ENCODE assay signal across 17 cellular contexts in genomic region chr16:10770907-10771306, GRCh38. TPM values are rescaled to one million over a fixed set of nuclear protein-coding genes. Genes with fewer than 3 reads are reported as not detected.
DNase-seq lines count a peak whose midpoint lies in the region; ATAC-seq and TF ChIP-seq lines count a peak whose summit lies in the region.
"Had no signal": no experiment of that assay in that cellular context is flagged by ENCODE, and none has a peak within 500 bp of the region (broad histone marks: within the 10 kb centered on the region; RNA-seq: fewer than 3 reads in every experiment).

No MANE protein-coding gene starts in this region.

- no peak overlapping the region for H2AK5ac ChIP-seq in IMR-90 (ENCODE audit: low read depth, low read length)

- no peak for TF ChIP-seq RAD21 in IMR-90 (IDR thresholded peaks at IDR 0.05; ENCODE audit: low read length)

- no peak overlapping the region for H2BK15ac ChIP-seq in IMR-90 (ENCODE audit: low read depth, low read length)

- no peak overlapping the region for H2AK9ac ChIP-seq in IMR-90 (replicated peaks; ENCODE audit: low read depth, low read length, poor library complexity)

- no peak overlapping the region for H4K8ac ChIP-seq in IMR-90 (ENCODE audit: low read depth in 2 of 2, low read length in 2 of 2)

- ATAC-seq in IMR-90 (ENCODE audit: low read depth) (no peak), omental fat pad (ENCODE audit: low FRiP score) (no peak)

- peaks cover 74% of the 10 kb centered on the region for H3K4me1 ChIP-seq in BLaER1
- H3K4me1 ChIP-seq in IMR-90 (ENCODE audit: control insufficient read depth, insufficient read depth, low read length) = no peaks in the 10 kb centered on the region
- H3K4me1 ChIP-seq: parathyroid adenoma, SJSA1 had no signal

- POLR2A ChIA-PET in IMR-90 (lab: Charles Lee; ENCODE audit: unreplicated experiment) = no interaction called here

- H3K79me1 ChIP-seq in IMR-90 (ENCODE audit: low read depth in 1 of 2, low read length in 2 of 2) = no peaks in the 10 kb centered on the region

- dilution Hi-C loops in IMR-90 (cut with HindIII; ENCODE audit: low sequenced_read_pairs, unreplicated experiment) = no loop called here

- no peak overlapping the region for H2AFZ ChIP-seq in IMR-90 (replicated peaks; ENCODE audit: low read length, poor library complexity)
- H2AFZ ChIP-seq: parathyroid adenoma had no signal

- TF ChIP-seq POLR2A in IMR-90 (IDR thresholded peaks at IDR 0.05; ENCODE audit: low read depth, low read length) = no peak

- no peak overlapping the region for H2BK5ac ChIP-seq in IMR-90 (ENCODE audit: low read depth, low read length, poor library complexity, severe bottlenecking)

- H3K4me3 ChIP-seq in BLaER1 (no peak overlapping the region), IMR-90 (ENCODE audit: insufficient read depth, low read depth, low read length) (no peak overlapping the region)
- H3K4me3 ChIP-seq: cardiac muscle cell, SJSA1 had no signal

- H3K36me3 ChIP-seq in BLaER1 (peaks cover 26% of the 10 kb centered on the region; the same call in 1 of the 2 replicates), IMR-90 (ENCODE audit: control insufficient read depth, insufficient read depth, low read length) (no peaks in the 10 kb centered on the region; the same call in none of the 2 replicates)
- H3K36me3 ChIP-seq: cardiac muscle cell had no signal

- no peak overlapping the region for H3K14ac ChIP-seq in IMR-90 (replicated peaks; ENCODE audit: low read depth, low read length)

- CTCF ChIA-PET in IMR-90 (lab: Yijun Ruan, JAX) = interaction anchor here (0.5 to 0.6 kb wide), 3 partner anchors 69 to 90 kb away, joined by 3 read pairs; no protein-coding TSS in a partner anchor

- no peak overlapping the region for H3K4ac ChIP-seq in IMR-90 (ENCODE audit: low read depth, low read length)

- no CpG with 5 or more reads among the region's 1 CpG for WGBS in IMR-90 (ENCODE audit: extremely low coverage in 2 of 2, insufficient read length in 1 of 2), 2 experiments

- no peak overlapping the region for H3K9ac ChIP-seq in BLaER1
- H3K9ac ChIP-seq in IMR-90 (ENCODE audit: low read depth, low read length) = no peak overlapping the region
- H3K9ac ChIP-seq: parathyroid adenoma had no signal

- no peaks in the 10 kb centered on the region for H3K27me3 ChIP-seq in BLaER1
- no peaks in the 10 kb centered on the region for H3K27me3 ChIP-seq in IMR-90 (ENCODE audit: control insufficient read depth, insufficient read depth, low read length)
- H3K27me3 ChIP-seq: cardiac muscle cell, SJSA1 had no signal

- in situ Hi-C loops in IMR-90 (cut with MboI; ENCODE audit: low sequenced_read_pairs) = no loop called here
- in situ Hi-C loops in GM13976 (cut with MboI; ENCODE audit: low sequenced_read_pairs, unreplicated experiment) = no loop called here

- TF ChIP-seq CTCF in IMR-90 (conservative IDR thresholded peaks at IDR 0.05; ENCODE audit: low read depth, low read length) (no peak), omental fat pad (IDR thresholded peaks at IDR 0.05) (no peak), GM13976 (IDR thresholded peaks at IDR 0.05; ENCODE audit: borderline replicate concordance, control extremely low read depth, extremely low read depth, insufficient read depth, missing control alignments) (no peak)

- H3K23ac ChIP-seq in IMR-90 (ENCODE audit: low read depth, low read length) = no peak overlapping the region

- no peak overlapping the region for H3K56ac ChIP-seq in IMR-90 (ENCODE audit: extremely low read depth, insufficient read depth, low read length)

- no peak overlapping the region for H4K91ac ChIP-seq in IMR-90 (ENCODE audit: insufficient read depth, low read depth, low read length)

- H3K27ac ChIP-seq in BLaER1 = no peak overlapping the region
- no peak overlapping the region for H3K27ac ChIP-seq in IMR-90 (ENCODE audit: insufficient read depth, low read length)
- H3K27ac ChIP-seq: cardiac muscle cell, parathyroid adenoma, SJSA1 had no signal

- DNase-seq in IMR-90 (no peak), SKM-1 treated with dmso at 0.1 percent for 144 hours (lab: John Stamatoyannopoulos, UW; ENCODE audit: unreplicated experiment) (peak; percentile 86), fibroblast of the conjunctiva (ENCODE audit: low read depth) (peak; percentile 9), omental fat pad (ENCODE audit: low spot score) (no peak), GM13976 (ENCODE audit: low spot score) (no peak), mucosa of gallbladder (ENCODE audit: low spot score) (no peak), LoVo (ENCODE audit: low spot score) (no peak)
- DNase-seq: activated naive CD4-positive, alpha-beta T cell treated with anti-CD3 and anti-CD28 coated beads, Interleukin-2, amount 50 U/mL, for 16 hours; NCI-H2029; NCI-H774; stimulated activated CD4-positive, alpha-beta T cell treated with anti-CD3 and anti-CD28 coated beads, Interleukin-12 subunit alpha, Interleukin-12 subunit beta, amount 100 ng/mL, for 4 hours; substantia nigra had no signal

- H2BK120ac ChIP-seq in IMR-90 (ENCODE audit: low read depth, low read length) = no peak overlapping the region

- H2BK20ac ChIP-seq in IMR-90 (ENCODE audit: low read depth, low read length) = no peak overlapping the region

- H4K20me1 ChIP-seq in BLaER1 (no peaks in the 10 kb centered on the region), IMR-90 (ENCODE audit: insufficient read depth, low read length) (no peaks in the 10 kb centered on the region)

- H3K4me2 ChIP-seq in BLaER1 (peak overlapping the region; percentile 37), IMR-90 (ENCODE audit: low read depth, low read length) (no peak overlapping the region)

- intact Hi-C loops in IMR-90 (cut with micrococcal nuclease) = no loop called here

- H3K9me1 ChIP-seq in IMR-90 (ENCODE audit: insufficient read depth, low read length) = peaks cover 6% of the 10 kb centered on the region; the same call in 1 of the 2 replicates

- no peak overlapping the region for H4K5ac ChIP-seq in IMR-90 (ENCODE audit: low read depth, low read length)

- H3K9me3 ChIP-seq in BLaER1 (no peaks in the 10 kb centered on the region), IMR-90 (ENCODE audit: control insufficient read depth, insufficient read depth, low read length) (no peaks in the 10 kb centered on the region)
- H3K9me3 ChIP-seq: SJSA1 had no signal

- BruUV-seq in IMR-90 (replicated peaks; lab: Mats Ljungman, UMichigan) = no TSS peak

- H3K18ac ChIP-seq in IMR-90 (ENCODE audit: low read depth, low read length) = no peak overlapping the region

TF ChIP-seq in IMR-90, 13 proteins besides CTCF, POLR2A, EP300 and RAD21:
- TF ChIP-seq NFE2L2 (IDR thresholded peaks at IDR 0.05; ENCODE audit: low read depth, low read length) (no peak), CEBPB (IDR thresholded peaks at IDR 0.05; ENCODE audit: low read depth, low read length) (peak; percentile 61)
TF ChIP-seq in IMR-90: peak in this region for 1.

RNA-seq across cellular contexts. Expression of gene NUBP1, which starts 27.3 kb away (rescaled TPM):
- total RNA-seq in IMR-90 (2012; rRNA removed) (28.0 and 29.7 TPM in 2 replicates), omental fat pad (10 to 100 TPM; 22.0 to 31.7 (median 22.4) TPM), mucosa of gallbladder (27.2 TPM)
- 30.6 and 31.5 TPM in 2 replicates for polyA plus RNA-seq in IMR-90 (2012; rRNA removed)
- 18.3 and 19.8 TPM in 2 replicates for polyA plus RNA-seq in IMR-90 (2012; cell fraction: cytosol; rRNA removed)
- polyA plus RNA-seq in IMR-90 (2012; cell fraction: nucleus; rRNA removed; ENCODE audit: low replicate concordance) = 9.8 and 16.6 TPM in 2 replicates

RNA-seq across cellular contexts. Expression of gene TVP23A, which starts 47.7 kb away (rescaled TPM):
- total RNA-seq in IMR-90 (2012; rRNA removed) = not detected in 2 replicates
- not detected in 2 replicates for polyA plus RNA-seq in IMR-90 (2012; rRNA removed)
- not detected in 2 replicates for polyA plus RNA-seq in IMR-90 (2012; cell fraction: cytosol; rRNA removed)
- not detected in 2 replicates for polyA plus RNA-seq in IMR-90 (2012; cell fraction: nucleus; rRNA removed; ENCODE audit: low replicate concordance)
- 1 to 10 TPM in 2 of 4 donors, under 1 TPM in 2; 0.25 to 1.5 (median 0.84) TPM for total RNA-seq in omental fat pad
- total RNA-seq in mucosa of gallbladder = 0.52 TPM
- total RNA-seq: H4, SJSA1 had no signal

Comparison
In these comparisons a context has a peak if more than half of its experiments do, and no peak if none do; other contexts are left out.
1. DNase-seq: peak in SKM-1 treated with dmso at 0.1 percent for 144 hours (single experiment) and fibroblast of the conjunctiva (single experiment); none in IMR-90 (single experiment), omental fat pad (single experiment), GM13976 (single experiment), mucosa of gallbladder (single experiment) and LoVo (single experiment).